ENCODE assay signal across 34 cellular contexts in genomic region chr16:79449067-79449466, GRCh38.
"Had no signal": no experiment of that assay in that cellular context is flagged by ENCODE, and none has a peak within 500 bp of the region (broad histone marks: within the 10 kb centered on the region; RNA-seq: fewer than 3 reads in every experiment).

No MANE protein-coding gene starts in this region.

- H3K4me3 Mint-ChIP-seq: activated CD4-positive, alpha-beta memory T cell treated with anti-CD3 and anti-CD28 coated beads, Interleukin-2, amount 10 ng/mL, durations not matched to agents 7 days and 5 days; activated CD4-positive, alpha-beta T cell treated with anti-CD3 and anti-CD28 coated beads for 36 hours; activated CD4-positive, alpha-beta T cell treated with anti-CD3 and anti-CD28 coated beads, Interleukin-2, amount 10 ng/mL, durations not matched to agents 7 days and 5 days; activated CD8-positive, alpha-beta memory T cell treated with anti-CD3 and anti-CD28 coated beads, Interleukin-2, amount 10 ng/mL, durations not matched to agents 7 days and 5 days; activated CD8-positive, alpha-beta T cell treated with anti-CD3 and anti-CD28 coated beads, Interleukin-2, amount 10 ng/mL, durations not matched to agents 7 days and 5 days; activated naive CD4-positive, alpha-beta T cell treated with anti-CD3 and anti-CD28 coated beads for 36 hours; activated naive CD8-positive, alpha-beta T cell treated with anti-CD3 and anti-CD28 coated beads for 36 hours; activated T-cell treated with anti-CD3 and anti-CD28 coated beads, Interleukin-2, amount 50 U/mL, for 4 hours; activated T-cell treated with anti-CD3 and anti-CD28 coated beads, Interleukin-2, amount 50 U/mL, for 72 hours; activated T-helper 1 cell treated with anti-CD3 and anti-CD28 coated beads, Interleukin-12 subunit alpha, Interleukin-12 subunit beta, Interleukin-2, Interleukin-4 antibody, amounts not matched to agents 30 ng/mL and 10 ng/mL and 1 ng/mL, durations not matched to agents 14 hours and 24 hours and 36 hours; activated T-helper 17 cell treated with anti-CD3 and anti-CD28 coated beads, Interleukin-2, amount 50 U/mL, for 72 hours; T-helper 1 cell treated with Interleukin-12 subunit alpha and Interleukin-12 subunit beta and Interleukin-4 antibody, amounts not matched to agents 30 μg/mL and 1 μg/mL, for 36 hours; T-helper 2 cell treated with Interferon-gamma antibody and Interleukin-4, amounts not matched to agents 5 μg/mL and 100 μg/mL, for 36 hours; WTC11 had no signal

- DNase-seq: activated CD4-positive, alpha-beta memory T cell treated with anti-CD3 and anti-CD28 coated beads, Interleukin-2, amount 10 ng/mL, durations not matched to agents 7 days and 5 days; activated CD4-positive, alpha-beta T cell treated with anti-CD3 and anti-CD28 coated beads for 1 hour; activated CD4-positive, alpha-beta T cell treated with anti-CD3 and anti-CD28 coated beads for 36 hours; activated CD4-positive, alpha-beta T cell treated with anti-CD3 and anti-CD28 coated beads for 48 hours; activated CD4-positive, alpha-beta T cell treated with anti-CD3 and anti-CD28 coated beads, Interleukin-2, amount 10 ng/mL, durations not matched to agents 7 days and 5 days; activated CD4-positive, alpha-beta T cell treated with anti-CD3 and anti-CD28 coated beads, Interleukin-2, amount 50 U/mL, for 48 hours; activated CD4-positive, CD25-positive, alpha-beta regulatory T cell; activated CD8-positive, alpha-beta memory T cell treated with anti-CD3 and anti-CD28 coated beads for 24 hours; activated CD8-positive, alpha-beta memory T cell treated with anti-CD3 and anti-CD28 coated beads, Interleukin-2, amount 10 ng/mL, durations not matched to agents 7 days and 5 days; activated CD8-positive, alpha-beta memory T cell treated with anti-CD3 and anti-CD28 coated beads, Interleukin-2, amount 50 U/mL, for 48 hours; activated CD8-positive, alpha-beta T cell treated with anti-CD3 and anti-CD28 coated beads, Interleukin-2, amount 10 ng/mL, durations not matched to agents 7 days and 5 days; activated effector memory CD4-positive, alpha-beta T cell treated with anti-CD3 and anti-CD28 coated beads, Interleukin-2, amount 50 U/mL, for 16 hours; activated gamma-delta T cell treated with Interleukin-2 at 50 U/mL for 16 hours; activated naive CD4-positive, alpha-beta T cell; activated naive CD4-positive, alpha-beta T cell treated with anti-CD3 and anti-CD28 coated beads for 36 hours; activated naive CD4-positive, alpha-beta T cell treated with anti-CD3 and anti-CD28 coated beads, Interleukin-2, amount 50 U/mL, for 16 hours; activated naive CD8-positive, alpha-beta T cell treated with anti-CD3 and anti-CD28 coated beads for 36 hours; activated T-cell treated with anti-CD3 and anti-CD28 coated beads, Interleukin-2, amount 50 U/mL, for 4 hours; activated T-cell treated with anti-CD3 and anti-CD28 coated beads, Interleukin-2, amount 50 U/mL, for 72 hours; adrenal gland; amniotic stem cell; aorta; body of pancreas; brain microvascular endothelial cell; central memory CD4-positive, alpha-beta T cell; T-helper 2 cell; T-helper 9 cell; WERI-Rb-1 had no signal

- H3K9me3 Mint-ChIP-seq: activated CD4-positive, alpha-beta memory T cell treated with anti-CD3 and anti-CD28 coated beads, Interleukin-2, amount 10 ng/mL, durations not matched to agents 7 days and 5 days; activated CD4-positive, alpha-beta T cell treated with anti-CD3 and anti-CD28 coated beads, Interleukin-2, amount 10 ng/mL, durations not matched to agents 7 days and 5 days; activated naive CD4-positive, alpha-beta T cell treated with anti-CD3 and anti-CD28 coated beads for 36 hours; activated naive CD4-positive, alpha-beta T cell treated with anti-CD3 and anti-CD28 coated beads, Interleukin-2, amount 50 U/mL, for 72 hours; activated naive CD8-positive, alpha-beta T cell treated with anti-CD3 and anti-CD28 coated beads for 36 hours; activated T-cell treated with anti-CD3 and anti-CD28 coated beads, Interleukin-2, amount 50 U/mL, for 4 hours; activated T-cell treated with anti-CD3 and anti-CD28 coated beads, Interleukin-2, amount 50 U/mL, for 72 hours; activated T-helper 1 cell treated with anti-CD3 and anti-CD28 coated beads, Interleukin-12 subunit alpha, Interleukin-12 subunit beta, Interleukin-2, Interleukin-4 antibody, amounts not matched to agents 30 ng/mL and 10 ng/mL and 1 ng/mL, durations not matched to agents 14 hours and 24 hours and 36 hours; activated T-helper 17 cell treated with anti-CD3 and anti-CD28 coated beads, Interleukin-2, amount 50 U/mL, for 72 hours; T-helper 1 cell treated with Interleukin-12 subunit alpha and Interleukin-12 subunit beta and Interleukin-4 antibody, amounts not matched to agents 30 μg/mL and 1 μg/mL, for 36 hours; T-helper 2 cell treated with Interferon-gamma antibody and Interleukin-4, amounts not matched to agents 5 μg/mL and 100 μg/mL, for 36 hours had no signal

- H3K4me1 Mint-ChIP-seq: activated naive CD8-positive, alpha-beta T cell treated with anti-CD3 and anti-CD28 coated beads for 36 hours; WTC11 had no signal

- H3K27ac Mint-ChIP-seq: activated CD4-positive, alpha-beta memory T cell treated with anti-CD3 and anti-CD28 coated beads, Interleukin-2, amount 10 ng/mL, durations not matched to agents 7 days and 5 days; activated CD4-positive, alpha-beta T cell treated with anti-CD3 and anti-CD28 coated beads for 36 hours; activated CD4-positive, alpha-beta T cell treated with anti-CD3 and anti-CD28 coated beads, Interleukin-2, amount 10 ng/mL, durations not matched to agents 7 days and 5 days; activated CD8-positive, alpha-beta memory T cell treated with anti-CD3 and anti-CD28 coated beads, Interleukin-2, amount 10 ng/mL, durations not matched to agents 7 days and 5 days; activated CD8-positive, alpha-beta T cell treated with anti-CD3 and anti-CD28 coated beads, Interleukin-2, amount 10 ng/mL, durations not matched to agents 7 days and 5 days; activated naive CD4-positive, alpha-beta T cell treated with anti-CD3 and anti-CD28 coated beads for 36 hours; activated naive CD4-positive, alpha-beta T cell treated with anti-CD3 and anti-CD28 coated beads, Interleukin-2, amount 50 U/mL, for 72 hours; activated naive CD8-positive, alpha-beta T cell treated with anti-CD3 and anti-CD28 coated beads for 36 hours; activated T-cell treated with anti-CD3 and anti-CD28 coated beads, Interleukin-2, amount 50 U/mL, for 72 hours; activated T-helper 1 cell treated with anti-CD3 and anti-CD28 coated beads, Interleukin-12 subunit alpha, Interleukin-12 subunit beta, Interleukin-2, Interleukin-4 antibody, amounts not matched to agents 30 ng/mL and 10 ng/mL and 1 ng/mL, durations not matched to agents 14 hours and 24 hours and 36 hours; activated T-helper 17 cell treated with anti-CD3 and anti-CD28 coated beads, Interleukin-2, amount 50 U/mL, for 72 hours; T-helper 1 cell treated with Interleukin-12 subunit alpha and Interleukin-12 subunit beta and Interleukin-4 antibody, amounts not matched to agents 30 μg/mL and 1 μg/mL, for 36 hours; T-helper 2 cell treated with Interferon-gamma antibody and Interleukin-4, amounts not matched to agents 5 μg/mL and 100 μg/mL, for 36 hours; WTC11 had no signal

- H3K27me3 Mint-ChIP-seq: activated CD4-positive, alpha-beta memory T cell treated with anti-CD3 and anti-CD28 coated beads, Interleukin-2, amount 10 ng/mL, durations not matched to agents 7 days and 5 days; activated CD4-positive, alpha-beta T cell treated with anti-CD3 and anti-CD28 coated beads for 36 hours; activated T-helper 17 cell treated with anti-CD3 and anti-CD28 coated beads, Interleukin-2, amount 50 U/mL, for 72 hours had no signal

- H3K36me3 Mint-ChIP-seq: activated CD8-positive, alpha-beta memory T cell treated with anti-CD3 and anti-CD28 coated beads, Interleukin-2, amount 10 ng/mL, durations not matched to agents 7 days and 5 days; activated naive CD4-positive, alpha-beta T cell treated with anti-CD3 and anti-CD28 coated beads, Interleukin-2, amount 50 U/mL, for 72 hours; activated naive CD8-positive, alpha-beta T cell treated with anti-CD3 and anti-CD28 coated beads for 36 hours; WTC11 had no signal
